In the genomic region with DNA sequence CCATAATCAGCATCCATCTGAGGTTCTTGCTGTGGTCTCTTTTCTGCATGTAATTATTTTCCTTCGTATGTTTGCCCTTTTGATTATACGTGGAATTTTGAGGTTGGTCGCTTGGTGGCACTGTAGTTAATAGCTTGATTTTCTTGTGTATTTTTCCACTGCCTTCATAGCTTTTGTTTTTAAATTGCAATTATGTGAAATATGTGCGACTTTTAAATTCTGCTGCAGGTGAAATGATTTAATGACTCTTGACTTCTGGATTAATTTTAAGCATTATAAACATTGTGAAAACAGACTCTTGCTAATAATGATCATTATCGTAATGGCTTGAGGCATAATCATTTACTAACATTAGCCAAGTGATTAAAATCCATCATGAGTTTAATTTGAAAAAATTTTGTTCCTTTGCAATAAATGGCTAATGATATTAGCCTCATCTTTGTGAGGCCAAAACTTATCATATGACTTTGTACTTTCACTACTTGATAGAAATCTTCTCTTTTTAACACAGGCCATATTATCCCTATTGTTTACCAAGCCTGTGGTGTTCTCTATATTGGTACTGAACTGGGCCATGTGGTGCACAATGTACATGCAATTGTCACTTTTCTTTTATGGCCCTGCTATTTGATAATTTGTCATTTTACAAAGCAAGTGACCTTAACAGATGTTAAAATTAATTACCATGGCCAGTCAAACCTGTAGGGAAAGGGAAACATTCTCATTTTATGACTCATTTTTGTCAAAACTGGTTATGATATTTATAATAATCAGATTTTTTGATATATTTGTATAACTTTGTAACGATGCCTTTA, we compare ENCODE assay signal across 7 cellular contexts.
DNase-seq lines count a peak whose midpoint lies in the region; ATAC-seq, FAIRE-seq and TF ChIP-seq lines count a peak whose summit lies in the region.

No MANE protein-coding gene starts in this region.

- no peak overlapping the region for H3K4me3 ChIP-seq in retinal pigment epithelial cell (ENCODE audit: low read length)

- no peaks in the 10 kb centered on the region for H3K27me3 Mint-ChIP-seq in glutamatergic neuron (ENCODE audit: unreplicated experiment)

- H3K9me3 Mint-ChIP-seq in glutamatergic neuron (ENCODE audit: unreplicated experiment), result no peaks in the 10 kb centered on the region

- FAIRE-seq in G401.6 (lab: Jason Lieb, UNC), result peak; percentile 91

- DNase-seq in NCI-H446 (lab: John Stamatoyannopoulos, UW) (peak; percentile 71 to 74), glutamatergic neuron (no peak), retinal pigment epithelial cell (ENCODE audit: low read depth) (no peak)
- DNase-seq in activated T-cell treated with anti-CD3 and anti-CD28 coated beads, Interleukin-2, amount 50 U/mL, for 48 hours, result peak; percentile 29 to 38

- H3K36me3 Mint-ChIP-seq in glutamatergic neuron (ENCODE audit: unreplicated experiment), result no peaks in the 10 kb centered on the region

- peaks cover 1% of the 10 kb centered on the region for H3K4me1 Mint-ChIP-seq in glutamatergic neuron (ENCODE audit: low read depth, unreplicated experiment)

- no peak overlapping the region for H3K4me3 Mint-ChIP-seq in glutamatergic neuron (ENCODE audit: unreplicated experiment)

- H3K27ac Mint-ChIP-seq in glutamatergic neuron (ENCODE audit: unreplicated experiment), result no peak overlapping the region

- TF ChIP-seq CTCF in glutamatergic neuron (IDR thresholded peaks at IDR 0.05; ENCODE audit: partially characterized antibody, unreplicated experiment), result peak; percentile 58
- peak; percentile 60 for TF ChIP-seq CTCF in retinal pigment epithelial cell (conservative IDR thresholded peaks at IDR 0.05; ENCODE audit: low read depth, low read length)

- ATAC-seq in HG02759 (IDR thresholded peaks at IDR 0.05; ENCODE audit: unreplicated experiment), result peak; percentile 60
- ATAC-seq in HG03095 (IDR thresholded peaks at IDR 0.05; ENCODE audit: unreplicated experiment), result no peak

Comparison
In these comparisons a context has a peak if more than half of its experiments do, and no peak if none do; other contexts are left out.
1. DNase-seq: peak in NCI-H446 (2 of 2) and activated T-cell treated with anti-CD3 and anti-CD28 coated beads, Interleukin-2, amount 50 U/mL, for 48 hours (2 of 2); none in glutamatergic neuron (single experiment) and retinal pigment epithelial cell (single experiment).